ENCODE assay signal across 8 cellular contexts in genomic region chr5:115602585-115603125, GRCh38. TPM values are rescaled to one million over a fixed set of nuclear protein-coding genes. Genes with fewer than 3 reads are reported as not detected.
DNase-seq lines count a peak whose midpoint lies in the region; ATAC-seq and TF ChIP-seq lines count a peak whose summit lies in the region.

No MANE protein-coding gene starts in this region.

- no peak for TF ChIP-seq CTCF in stomach (IDR thresholded peaks at IDR 0.05)
- no peak for TF ChIP-seq CTCF in PC-9 (conservative IDR thresholded peaks at IDR 0.05)

- H3K27me3 Mint-ChIP-seq in activated naive CD8-positive, alpha-beta T cell treated with anti-CD3 and anti-CD28 coated beads for 36 hours, result no peaks in the 10 kb centered on the region

- POLR2A ChIA-PET in PC-9 (lab: Charles Lee; ENCODE audit: unreplicated experiment), result no interaction called here

- H3K27me3 ChIP-seq in iPS-20b (ENCODE audit: insufficient read depth, low read length) (no peaks in the 10 kb centered on the region), stomach (no peaks in the 10 kb centered on the region), PC-9 (ENCODE audit: insufficient read depth, low read depth) (no peaks in the 10 kb centered on the region)

- H3K9ac ChIP-seq in iPS-20b (ENCODE audit: low read depth, low read length), result no peak overlapping the region

- H3K4me1 ChIP-seq in iPS-20b (ENCODE audit: insufficient read depth, low read length) (peaks cover 6% of the 10 kb centered on the region; the same call in 1 of the 2 replicates), stomach (peaks cover 27 to 51% (median 37%) of the 10 kb centered on the region in 4 donors), PC-9 (replicated peaks; ENCODE audit: insufficient read depth) (no peaks in the 10 kb centered on the region)

- TF ChIP-seq EP300 in stomach (IDR thresholded peaks at IDR 0.05), result no peak

- no peak for DNase-seq in activated naive CD8-positive, alpha-beta T cell treated with anti-CD3 and anti-CD28 coated beads for 36 hours
- no peak for DNase-seq in stomach
- DNase-seq in PC-9, result no peak
- DNase-seq in stimulated activated CD4-positive, alpha-beta T cell treated with anti-CD3 and anti-CD28 coated beads, Interleukin-4, amount 100 ng/mL, for 4 hours, result no peak

- H2AFZ ChIP-seq in PC-9, result no peak overlapping the region

- CTCF ChIA-PET in PC-9 (lab: Charles Lee), result no interaction called here

- peak overlapping the region; percentile 62 for H3K27ac Mint-ChIP-seq in activated naive CD8-positive, alpha-beta T cell treated with anti-CD3 and anti-CD28 coated beads for 36 hours

- 37 to 49% (median 40%) methylated on average over 10 to 11 of the region's 11 CpGs for WGBS in stomach, 5 donors

- intact Hi-C loops in stomach (cut with DNase I; ENCODE audit: low total_unique reads), result no loop called here
- intact Hi-C loops in PC-9 (cut with micrococcal nuclease; ENCODE audit: unreplicated experiment), result no loop called here

- ATAC-seq in GM18909 (IDR thresholded peaks at IDR 0.05; ENCODE audit: poor library complexity, unreplicated experiment), result peak; percentile 17
- peak; percentile 8 for ATAC-seq in HG02973 (IDR thresholded peaks at IDR 0.05; ENCODE audit: unreplicated experiment)
- ATAC-seq in HG02571 (IDR thresholded peaks at IDR 0.05; ENCODE audit: unreplicated experiment), result no peak

- H3K4me3 ChIP-seq in iPS-20b (ENCODE audit: low read length), result peak overlapping the region; percentile 70; the same call in 1 of the 2 replicates
- peak overlapping the region; percentile 71 to 89 (median 80) for H3K4me3 ChIP-seq in stomach
- no peak overlapping the region for H3K4me3 ChIP-seq in PC-9

- H3F3A ChIP-seq in PC-9 (ENCODE audit: insufficient read depth, low read depth), result no peaks in the 10 kb centered on the region; the same call in 1 of the 2 replicates

- no peaks in the 10 kb centered on the region for H3K9me2 ChIP-seq in PC-9 (ENCODE audit: insufficient read depth)

- H3K4me2 ChIP-seq in PC-9, result no peak overlapping the region

- no peaks in the 10 kb centered on the region for H3K9me3 Mint-ChIP-seq in activated naive CD8-positive, alpha-beta T cell treated with anti-CD3 and anti-CD28 coated beads for 36 hours

- H3K27ac ChIP-seq in iPS-20b (ENCODE audit: low read length) (no peak overlapping the region), stomach (peak overlapping the region; percentile 93 to 99 (median 95)), PC-9 (no peak overlapping the region)

- no peaks in the 10 kb centered on the region for H3K9me3 ChIP-seq in iPS-20b (ENCODE audit: insufficient read depth, low read depth, low read length)
- no peaks in the 10 kb centered on the region for H3K9me3 ChIP-seq in stomach
- no peaks in the 10 kb centered on the region for H3K9me3 ChIP-seq in PC-9 (ENCODE audit: insufficient read depth, low read depth)

- TF ChIP-seq POLR2A in stomach (IDR thresholded peaks at IDR 0.05), result no peak

- H3K36me3 Mint-ChIP-seq in activated naive CD8-positive, alpha-beta T cell treated with anti-CD3 and anti-CD28 coated beads for 36 hours, result peaks cover 26% of the 10 kb centered on the region

- peaks cover 5% of the 10 kb centered on the region for H4K20me1 ChIP-seq in PC-9 (ENCODE audit: insufficient read depth)

- H3K4me1 Mint-ChIP-seq in activated naive CD8-positive, alpha-beta T cell treated with anti-CD3 and anti-CD28 coated beads for 36 hours, result peaks cover 29% of the 10 kb centered on the region

- no peaks in the 10 kb centered on the region for H3K36me3 ChIP-seq in iPS-20b (ENCODE audit: insufficient read depth, low read depth, low read length)
- peaks cover 0 to 6% (median 0%) of the 10 kb centered on the region in 4 donors for H3K36me3 ChIP-seq in stomach
- H3K36me3 ChIP-seq in PC-9 (ENCODE audit: low read depth), result 0 out of 2 replicates have a peak, but pooled peaks cover 7% of the 10 kb centered on the region

- BruUV-seq in PC-9 (replicated peaks; lab: Mats Ljungman, UMichigan), result no TSS peak

- H3K79me2 ChIP-seq in PC-9 (ENCODE audit: low read depth), result no peaks in the 10 kb centered on the region

- H3K4me3 Mint-ChIP-seq in activated naive CD8-positive, alpha-beta T cell treated with anti-CD3 and anti-CD28 coated beads for 36 hours, result peak overlapping the region; percentile 55

RNA-seq across cellular contexts. Expression of gene TICAM2, which starts 0.4 kb away (rescaled TPM):
- total RNA-seq in activated naive CD8-positive, alpha-beta T cell treated with anti-CD3 and anti-CD28 coated beads for 36 hours, result 1 to 10 TPM in 1 of 2 experiments, under 1 TPM in 1; 0.82 to 1.1 TPM
- 1 to 10 TPM in 2 of 5 donors, not detected in 3; 2.4 to 9.9 TPM for total RNA-seq in stomach
- 1 to 10 TPM; 1.4 to 3.5 (median 2.3) TPM for polyA plus RNA-seq in stomach
- total RNA-seq in PC-9 (2021), result 1.8 and 2.1 TPM in 2 replicates

RNA-seq across cellular contexts. Expression of gene TMED7, which starts 23.2 kb away (rescaled TPM):
- 10 to 100 TPM; 41.5 to 41.6 TPM for total RNA-seq in activated naive CD8-positive, alpha-beta T cell treated with anti-CD3 and anti-CD28 coated beads for 36 hours
- 100 to 1,000 TPM in 2 of 5 donors, 10 to 100 TPM in 2, 1 to 10 TPM in 1; 9.8 to 169 (median 54.3) TPM for total RNA-seq in stomach
- polyA plus RNA-seq in stomach, result 10 to 100 TPM; 12.8 to 16.5 (median 13.9) TPM
- total RNA-seq in PC-9 (2021), result 70.7 and 78.9 TPM in 2 replicates

RNA-seq across cellular contexts. Expression of gene FEM1C, which starts 58.1 kb away (rescaled TPM):
- total RNA-seq in activated naive CD8-positive, alpha-beta T cell treated with anti-CD3 and anti-CD28 coated beads for 36 hours, result 10 to 100 TPM; 14.7 to 15.6 TPM
- total RNA-seq in stomach, result 10 to 100 TPM; 20.0 to 55.6 (median 36.8) TPM
- 1 to 10 TPM; 5.9 to 8.1 (median 6.3) TPM for polyA plus RNA-seq in stomach
- total RNA-seq in PC-9 (2021), result 11.3 and 15.9 TPM in 2 replicates

Comparison
In these comparisons a context has a peak if more than half of its experiments do, and no peak if none do; other contexts are left out.
1. H3K27ac ChIP-seq: peak in stomach (5 of 5); none in iPS-20b (single experiment) and PC-9 (single experiment).